28 cellular contexts compared by ENCODE assay signal in genomic region chr3:42688016-42688415, GRCh38. TPM values are rescaled to one million over a fixed set of nuclear protein-coding genes. Genes with fewer than 3 reads are reported as not detected.
"Had no signal": no experiment of that assay in that cellular context is flagged by ENCODE, and none has a peak within 500 bp of the region (broad histone marks: within the 10 kb centered on the region; RNA-seq: fewer than 3 reads in every experiment).

No MANE protein-coding gene starts in this region.

- H3K4me3 ChIP-seq: adrenal gland, mucosa of descending colon, SJCRH30, suprapubic skin, tibial nerve, uterus had no signal

- DNase-seq: activated CD4-positive, alpha-beta T cell treated with anti-CD3 and anti-CD28 coated beads for 1 hour; activated CD8-positive, alpha-beta memory T cell treated with anti-CD3 and anti-CD28 coated beads, Interleukin-2, amount 50 U/mL, for 48 hours; activated gamma-delta T cell treated with Interleukin-2 at 50 U/mL for 16 hours; activated T-cell treated with anti-CD3 and anti-CD28 coated beads, Interleukin-2, amount 50 U/mL, for 72 hours; adrenal gland; effector CD4-positive, alpha-beta T cell; erythroblast; foreskin fibroblast; mesendoderm; naive B cell; SJCRH30; stimulated activated CD4-positive, alpha-beta T cell treated with anti-CD3 and anti-CD28 coated beads, Interleukin-1b, Interleukin-23, amount 100 ng/mL, for 48 hours; stimulated activated naive CD8-positive, alpha-beta T cell treated with anti-CD3 and anti-CD28 coated beads, Interleukin-15, amount 100 ng/mL, for 72 hours; T-cell; uterus had no signal

- H3K36me3 ChIP-seq: adrenal gland, SJCRH30, suprapubic skin, tibial nerve, uterus had no signal

- ATAC-seq: activated T-cell treated with anti-CD3 and anti-CD28 coated beads, Interleukin-2, amount 50 U/mL, for 72 hours; mucosa of descending colon; stimulated activated effector memory CD8-positive, alpha-beta T cell treated with anti-CD3 and anti-CD28 coated beads, Interleukin-12 subunit alpha, Interleukin-12 subunit beta, amount 100 ng/mL, for 72 hours; stimulated activated naive CD8-positive, alpha-beta T cell treated with anti-CD3 and anti-CD28 coated beads, Interleukin-15, amount 100 ng/mL, for 72 hours; T-cell had no signal

- H3K27ac ChIP-seq: adrenal gland, SJCRH30, suprapubic skin, uterus had no signal

- H3K9me3 ChIP-seq: adrenal gland, mucosa of descending colon, SJCRH30, suprapubic skin, tibial nerve, uterus had no signal

- H3K27me3 ChIP-seq: adrenal gland, SJCRH30, uterus had no signal

- FAIRE-seq: bronchial epithelial cell, TTC549 had no signal

- H3K4me1 ChIP-seq: adrenal gland had no signal

RNA-seq across cellular contexts. Expression of gene KLHL40, which starts 2.7 kb away (rescaled TPM):
- total RNA-seq: activated T-cell treated with anti-CD3 and anti-CD28 coated beads, Interleukin-2, amount 50 U/mL, for 72 hours; bronchial epithelial cell; fibroblast of lung; kidney epithelial cell; liver; mucosa of descending colon; neural crest cell; progenitor cell of endocrine pancreas; suprapubic skin; T-cell; uterus had no signal
- polyA plus RNA-seq: fibroblast of lung, liver had no signal

RNA-seq across cellular contexts. Expression of gene HHATL, which starts 14.6 kb away (rescaled TPM):
- total RNA-seq: activated T-cell treated with anti-CD3 and anti-CD28 coated beads, Interleukin-2, amount 50 U/mL, for 72 hours; bronchial epithelial cell; cerebellum; fibroblast of lung; kidney epithelial cell; neural crest cell; omental fat pad; progenitor cell of endocrine pancreas; SJCRH30; T-cell had no signal
- polyA plus RNA-seq: fibroblast of lung, liver had no signal
